25 cellular contexts compared by ENCODE assay signal in the genomic region with DNA sequence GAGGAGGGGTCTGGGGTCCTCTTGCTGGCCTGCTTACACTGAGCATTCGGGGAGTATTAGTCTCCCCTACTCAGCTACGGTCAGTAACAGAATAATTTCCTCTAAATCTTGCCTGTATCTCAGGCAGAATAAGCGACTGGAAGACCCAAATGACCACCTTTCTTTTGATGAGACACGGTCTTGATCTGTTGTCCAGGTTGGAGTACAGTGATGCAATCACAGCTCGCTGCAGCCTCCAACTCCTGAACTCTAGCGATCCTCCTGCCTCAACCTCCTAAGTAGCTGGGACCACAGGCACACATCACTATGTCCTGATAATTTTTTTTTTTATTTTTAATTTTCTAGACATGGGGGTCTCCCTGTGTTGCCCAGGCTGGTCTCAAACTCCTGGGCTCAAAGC. TPM values are rescaled to one million over a fixed set of nuclear protein-coding genes. Genes with fewer than 3 reads are reported as not detected.
"Had no signal": no experiment of that assay in that cellular context is flagged by ENCODE, and none has a peak within 500 bp of the region (broad histone marks: within the 10 kb centered on the region; RNA-seq: fewer than 3 reads in every experiment).

No MANE protein-coding gene starts in this region.

- H3K4me3 ChIP-seq: ascending aorta, dorsolateral prefrontal cortex, mucosa of descending colon had no signal

- H3K36me3 Mint-ChIP-seq: activated CD8-positive, alpha-beta memory T cell treated with anti-CD3 and anti-CD28 coated beads, Interleukin-2, amount 10 ng/mL, durations not matched to agents 7 days and 5 days; activated naive CD4-positive, alpha-beta T cell treated with anti-CD3 and anti-CD28 coated beads, Interleukin-2, amount 50 U/mL, for 24 hours had no signal

- H3K36me3 ChIP-seq: ascending aorta had no signal

- H3K27ac Mint-ChIP-seq: activated CD4-positive, alpha-beta T cell treated with anti-CD3 and anti-CD28 coated beads, Interleukin-2, amount 10 ng/mL, durations not matched to agents 7 days and 5 days; activated CD8-positive, alpha-beta T cell treated with anti-CD3 and anti-CD28 coated beads for 36 hours; activated naive CD4-positive, alpha-beta T cell treated with anti-CD3 and anti-CD28 coated beads, Interleukin-2, amount 50 U/mL, for 24 hours; effector memory CD8-positive, alpha-beta T cell had no signal

- H3K9me3 Mint-ChIP-seq: activated CD4-positive, alpha-beta T cell treated with anti-CD3 and anti-CD28 coated beads, Interleukin-2, amount 10 ng/mL, durations not matched to agents 7 days and 5 days; activated CD8-positive, alpha-beta T cell treated with anti-CD3 and anti-CD28 coated beads for 36 hours; activated naive CD4-positive, alpha-beta T cell treated with anti-CD3 and anti-CD28 coated beads, Interleukin-2, amount 50 U/mL, for 24 hours; central memory CD8-positive, alpha-beta T cell; effector memory CD8-positive, alpha-beta T cell; nephron progenitor cell had no signal

- H3K27me3 ChIP-seq: ascending aorta, dorsolateral prefrontal cortex had no signal

- H3K9me3 ChIP-seq: ascending aorta, mucosa of descending colon had no signal

- FAIRE-seq: colon, endothelial cell of umbilical vein, frontal cortex had no signal

- ATAC-seq: activated CD8-positive, alpha-beta memory T cell treated with anti-CD3 and anti-CD28 coated beads, Interleukin-2, amount 10 ng/mL, durations not matched to agents 7 days and 5 days; activated CD8-positive, alpha-beta T cell treated with anti-CD3 and anti-CD28 coated beads for 36 hours; effector memory CD8-positive, alpha-beta T cell; esophagus mucosa; mucosa of descending colon had no signal

- H3K4me3 Mint-ChIP-seq: activated CD4-positive, alpha-beta T cell treated with anti-CD3 and anti-CD28 coated beads, Interleukin-2, amount 10 ng/mL, durations not matched to agents 7 days and 5 days; activated CD8-positive, alpha-beta memory T cell treated with anti-CD3 and anti-CD28 coated beads, Interleukin-2, amount 10 ng/mL, durations not matched to agents 7 days and 5 days; activated CD8-positive, alpha-beta T cell treated with anti-CD3 and anti-CD28 coated beads for 36 hours; activated naive CD4-positive, alpha-beta T cell treated with anti-CD3 and anti-CD28 coated beads, Interleukin-2, amount 50 U/mL, for 24 hours; central memory CD8-positive, alpha-beta T cell; effector memory CD8-positive, alpha-beta T cell; nephron progenitor cell had no signal

- H3K4me1 Mint-ChIP-seq: activated CD4-positive, alpha-beta T cell treated with anti-CD3 and anti-CD28 coated beads, Interleukin-2, amount 10 ng/mL, durations not matched to agents 7 days and 5 days; activated CD8-positive, alpha-beta memory T cell treated with anti-CD3 and anti-CD28 coated beads, Interleukin-2, amount 10 ng/mL, durations not matched to agents 7 days and 5 days; activated naive CD4-positive, alpha-beta T cell treated with anti-CD3 and anti-CD28 coated beads, Interleukin-2, amount 50 U/mL, for 24 hours; central memory CD8-positive, alpha-beta T cell had no signal

- DNase-seq: activated CD4-positive, alpha-beta T cell treated with anti-CD3 and anti-CD28 coated beads, Interleukin-2, amount 10 ng/mL, durations not matched to agents 7 days and 5 days; activated CD8-positive, alpha-beta memory T cell treated with anti-CD3 and anti-CD28 coated beads, Interleukin-2, amount 10 ng/mL, durations not matched to agents 7 days and 5 days; activated CD8-positive, alpha-beta T cell treated with anti-CD3 and anti-CD28 coated beads for 36 hours; activated gamma-delta T cell treated with Interleukin-2 at 50 U/mL for 16 hours; activated T-cell treated with anti-CD3 and anti-CD28 coated beads for 4 hours; dorsolateral prefrontal cortex; effector memory CD8-positive, alpha-beta T cell; hypothalamus; mesendoderm; nephron progenitor cell; nucleus accumbens; stimulated activated CD4-positive, alpha-beta T cell treated with anti-CD3 and anti-CD28 coated beads, Interleukin-4, amount 100 ng/mL, for 1 hour; stimulated activated naive CD4-positive, alpha-beta T cell; T-helper 2 cell had no signal

- H3K4me1 ChIP-seq: ascending aorta had no signal

- H3K27ac ChIP-seq: ascending aorta had no signal

RNA-seq across cellular contexts. Expression of gene CCL24, which starts 17.2 kb away (rescaled TPM):
- total RNA-seq: activated CD4-positive, alpha-beta T cell treated with anti-CD3 and anti-CD28 coated beads, Interleukin-2, amount 10 ng/mL, durations not matched to agents 7 days and 5 days; activated CD8-positive, alpha-beta memory T cell treated with anti-CD3 and anti-CD28 coated beads, Interleukin-2, amount 10 ng/mL, durations not matched to agents 7 days and 5 days; activated CD8-positive, alpha-beta T cell treated with anti-CD3 and anti-CD28 coated beads for 36 hours; ascending aorta; dorsolateral prefrontal cortex; endothelial cell of umbilical vein; frontal cortex; posterior vena cava; renal cortical epithelial cell; urinary bladder had no signal
- polyA plus RNA-seq: endothelial cell of umbilical vein, urinary bladder had no signal

RNA-seq across cellular contexts. Expression of gene CCL26, which starts 24.4 kb away (rescaled TPM):
- total RNA-seq: activated CD4-positive, alpha-beta T cell treated with anti-CD3 and anti-CD28 coated beads, Interleukin-2, amount 10 ng/mL, durations not matched to agents 7 days and 5 days; activated CD8-positive, alpha-beta memory T cell treated with anti-CD3 and anti-CD28 coated beads, Interleukin-2, amount 10 ng/mL, durations not matched to agents 7 days and 5 days; activated CD8-positive, alpha-beta T cell treated with anti-CD3 and anti-CD28 coated beads for 36 hours; ascending aorta; endothelial cell of umbilical vein; esophagus mucosa; frontal cortex; renal cortical epithelial cell had no signal
- polyA plus RNA-seq: endothelial cell of umbilical vein had no signal
